6 cellular contexts compared by ENCODE assay signal in genomic region chr12:28807535-28807934, GRCh38.
"Had no signal": no experiment of that assay in that cellular context is flagged by ENCODE, and none has a peak within 500 bp of the region (broad histone marks: within the 10 kb centered on the region; RNA-seq: fewer than 3 reads in every experiment).

No MANE protein-coding gene starts in this region.

- ATAC-seq: HepG2, K562 had no signal

- H3K27ac ChIP-seq: HL-60 had no signal

- H3K4me3 ChIP-seq: K562 had no signal

- DNase-seq: IMR-90, KBM-7, KG1 had no signal
